In the genomic region with DNA sequence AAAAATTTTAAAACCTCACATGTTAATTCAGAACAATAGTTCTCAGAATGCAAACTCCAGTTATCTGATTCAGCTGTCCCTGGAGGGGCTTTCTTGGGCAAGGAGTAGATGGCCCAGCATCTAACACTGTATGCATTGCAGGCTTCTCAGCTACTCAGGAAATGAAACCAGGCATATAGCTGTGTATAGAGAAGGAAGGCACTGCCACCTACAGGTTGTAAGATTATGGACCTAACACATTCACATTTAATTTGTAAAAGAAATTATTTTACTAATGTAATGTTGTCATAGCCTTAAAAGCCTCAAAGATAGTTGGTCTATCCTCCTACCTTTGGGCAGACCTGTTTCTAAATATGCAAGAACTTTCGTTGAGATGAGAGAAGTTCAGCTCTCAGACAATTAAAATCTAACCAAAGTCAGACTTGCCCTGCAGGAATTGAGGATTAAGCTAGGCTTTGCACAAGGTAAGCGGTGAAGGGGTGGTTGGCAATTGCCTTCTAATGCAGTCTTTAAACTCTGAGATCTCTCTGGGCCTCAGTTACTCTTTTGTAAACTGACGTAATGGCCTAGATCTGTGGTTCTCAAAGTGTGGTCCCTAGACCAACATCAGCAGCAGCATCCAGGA, we compare ENCODE assay signal across 8 cellular contexts.
DNase-seq lines count a peak whose midpoint lies in the region; ATAC-seq, FAIRE-seq and TF ChIP-seq lines count a peak whose summit lies in the region.

No MANE protein-coding gene starts in this region.

- no peak overlapping the region for H3K9ac ChIP-seq in OCI-LY1 (ENCODE audit: low read length)
- no peak overlapping the region for H3K9ac ChIP-seq in liver (ENCODE audit: low read depth in 1 of 2, low read length in 2 of 2)

- H4K20me1 ChIP-seq in GM23338 (replicated peaks; ENCODE audit: insufficient read depth) (no peaks in the 10 kb centered on the region), OCI-LY1 (ENCODE audit: insufficient read depth, low read length) (no peaks in the 10 kb centered on the region)

- DNase-seq in Right ventricle myocardium inferior (ENCODE audit: missing footprints) (no peak), cardiac septum (ENCODE audit: low spot score) (no peak), GM23338 (ENCODE audit: low spot score) (peak; percentile 82), choroid plexus epithelial cell (ENCODE audit: low read depth) (peak; percentile 87), urothelium cell line (ENCODE audit: low spot score) (peak; percentile 41)

- H3K79me2 ChIP-seq in GM23338 (replicated peaks; ENCODE audit: insufficient read depth): no peaks in the 10 kb centered on the region
- no peaks in the 10 kb centered on the region for H3K79me2 ChIP-seq in OCI-LY1 (ENCODE audit: insufficient read depth, low read length)

- intact Hi-C loops in Right ventricle myocardium inferior (cut with DNase I) (loop anchor here (2.0 kb wide), 3 partner anchors 277 to 791 kb away; no protein-coding TSS in a partner anchor), cardiac septum (cut with DNase I) (loop anchor here (2.0 to 5.0 kb wide), 4 partner anchors 276 to 793 kb away; no protein-coding TSS in a partner anchor)

- peak; percentile 81 for TF ChIP-seq RAD21 in Ishikawa (IDR thresholded peaks at IDR 0.05; ENCODE audit: low read depth)
- TF ChIP-seq RAD21 in liver (IDR thresholded peaks at IDR 0.05): peak; percentile 87 to 89

- H3K9me3 ChIP-seq in OCI-LY1 (ENCODE audit: low read length): no peaks in the 10 kb centered on the region
- no peaks in the 10 kb centered on the region for H3K9me3 ChIP-seq in liver (ENCODE audit: control insufficient read depth in 4 of 4, low read length in 3 of 4)

- H3K4me3 Mint-ChIP-seq in GM23338: no peak overlapping the region

- H3K4me1 Mint-ChIP-seq in GM23338: peaks cover 3% of the 10 kb centered on the region; the same call in 1 of the 3 replicates

- H3K36me3 Mint-ChIP-seq in GM23338 (ENCODE audit: low read depth): no peaks in the 10 kb centered on the region

- peak; percentile 76 to 81 for TF ChIP-seq CTCF in GM23338 (conservative IDR thresholded peaks at IDR 0.05; ENCODE audit: low read depth in 2 of 2)
- TF ChIP-seq CTCF in OCI-LY1 (IDR thresholded peaks at IDR 0.05; ENCODE audit: low read length): peak; percentile 56
- peak; percentile 73 for TF ChIP-seq CTCF in choroid plexus epithelial cell (conservative IDR thresholded peaks at IDR 0.05; ENCODE audit: low read depth, low read length)
- peak; percentile 67 for TF ChIP-seq CTCF in liver (IDR thresholded peaks at IDR 0.05; ENCODE audit: low read depth, low read length, missing input control)

- no peaks in the 10 kb centered on the region for H3K9me3 Mint-ChIP-seq in GM23338

- H3K4me2 ChIP-seq in GM23338 (no peak overlapping the region), OCI-LY1 (ENCODE audit: low read length) (no peak overlapping the region)

- no peak overlapping the region for H3K27ac Mint-ChIP-seq in GM23338

- H3K4me3 ChIP-seq in GM23338: no peak overlapping the region
- H3K4me3 ChIP-seq in OCI-LY1 (ENCODE audit: low read depth, low read length, poor library complexity, severe bottlenecking): no peak overlapping the region
- no peak overlapping the region for H3K4me3 ChIP-seq in choroid plexus epithelial cell (ENCODE audit: low read depth, low read length)
- no peak overlapping the region for H3K4me3 ChIP-seq in liver (ENCODE audit: low read depth in 1 of 3, low read length in 3 of 3)

- no peaks in the 10 kb centered on the region for H3F3A ChIP-seq in GM23338 (replicated peaks; ENCODE audit: low read depth)
- H3F3A ChIP-seq in OCI-LY1 (ENCODE audit: insufficient read depth, low read length): no peaks in the 10 kb centered on the region

- no peak overlapping the region for H3K27ac ChIP-seq in GM23338 (ENCODE audit: low read depth)
- no peak overlapping the region for H3K27ac ChIP-seq in OCI-LY1 (ENCODE audit: low read depth, low read length, poor library complexity, severe bottlenecking)
- no peak overlapping the region for H3K27ac ChIP-seq in liver (ENCODE audit: low read depth in 1 of 2, low read length in 2 of 2)

- H3K27me3 ChIP-seq in GM23338 (ENCODE audit: insufficient read depth) (no peaks in the 10 kb centered on the region), OCI-LY1 (ENCODE audit: insufficient read depth, low read length) (no peaks in the 10 kb centered on the region), liver (ENCODE audit: control insufficient read depth in 4 of 4, insufficient read depth in 4 of 4, low read length in 3 of 4) (no peaks in the 10 kb centered on the region)

- no peaks in the 10 kb centered on the region for H3K4me1 ChIP-seq in GM23338 (ENCODE audit: insufficient read depth)
- H3K4me1 ChIP-seq in OCI-LY1 (ENCODE audit: insufficient read depth, low read length, severe bottlenecking): no peaks in the 10 kb centered on the region
- H3K4me1 ChIP-seq in liver (ENCODE audit: control insufficient read depth in 4 of 4, insufficient read depth in 4 of 4, low read length in 3 of 4): no peaks in the 10 kb centered on the region

- peak; percentile 84 for ATAC-seq in Right ventricle myocardium inferior
- peak; percentile 99 for ATAC-seq in GM23338

- no peak for TF ChIP-seq EP300 in Ishikawa (IDR thresholded peaks at IDR 0.05; ENCODE audit: borderline replicate concordance)

- FAIRE-seq in urothelium cell line (lab: Jason Lieb, UNC): no peak

- 49% methylated on average over 3 of the region's 3 CpGs for WGBS in liver

- H3K36me3 ChIP-seq in GM23338 (ENCODE audit: insufficient read depth): no peaks in the 10 kb centered on the region
- H3K36me3 ChIP-seq in OCI-LY1 (ENCODE audit: insufficient read depth, low read length): no peaks in the 10 kb centered on the region
- H3K36me3 ChIP-seq in liver (ENCODE audit: control insufficient read depth in 4 of 4, insufficient read depth in 3 of 4, low read depth in 1 of 4, low read length in 3 of 4): no peaks in the 10 kb centered on the region

- no peaks in the 10 kb centered on the region for H3K27me3 Mint-ChIP-seq in GM23338 (ENCODE audit: insufficient read depth, low read depth, poor library complexity)

- H2AFZ ChIP-seq in GM23338 (no peak overlapping the region), OCI-LY1 (ENCODE audit: low read length) (no peak overlapping the region)

- H3K9me2 ChIP-seq in GM23338 (ENCODE audit: insufficient read depth): no peaks in the 10 kb centered on the region
- no peaks in the 10 kb centered on the region for H3K9me2 ChIP-seq in OCI-LY1 (ENCODE audit: low read depth, low read length)

TF ChIP-seq in GM23338, 12 proteins besides CTCF, POLR2A, EP300 and RAD21 (continues in another document):
- TF ChIP-seq ETS1 (IDR thresholded peaks at IDR 0.05) (no peak), JUNB (IDR thresholded peaks at IDR 0.05; ENCODE audit: unreplicated experiment) (no peak), STAT1 (IDR thresholded peaks at IDR 0.05; ENCODE audit: unreplicated experiment) (no peak), ZNF114 (CRISPR knock-in tag; IDR thresholded peaks at IDR 0.05) (no peak), EZH2 (IDR thresholded peaks at IDR 0.05; ENCODE audit: low read depth, unreplicated experiment) (no peak)

TF ChIP-seq in Ishikawa, 13 proteins besides CTCF, POLR2A, EP300 and RAD21 (continues in another document):
- TF ChIP-seq, protein P1, sequence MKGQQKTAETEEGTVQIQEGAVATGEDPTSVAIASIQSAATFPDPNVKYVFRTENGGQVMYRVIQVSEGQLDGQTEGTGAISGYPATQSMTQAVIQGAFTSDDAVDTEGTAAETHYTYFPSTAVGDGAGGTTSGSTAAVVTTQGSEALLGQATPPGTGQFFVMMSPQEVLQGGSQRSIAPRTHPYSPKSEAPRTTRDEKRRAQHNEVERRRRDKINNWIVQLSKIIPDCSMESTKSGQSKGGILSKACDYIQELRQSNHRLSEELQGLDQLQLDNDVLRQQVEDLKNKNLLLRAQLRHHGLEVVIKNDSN (IDR thresholded peaks at IDR 0.05): no peak
- TF ChIP-seq CEBPB (IDR thresholded peaks at IDR 0.05) (no peak), NFIC (IDR thresholded peaks at IDR 0.05) (no peak)

TF ChIP-seq in liver, 16 proteins besides CTCF, POLR2A, EP300 and RAD21 (continues in another document):
- TF ChIP-seq HNF4A (conservative IDR thresholded peaks at IDR 0.05): no peak
- TF ChIP-seq HNF4G (IDR thresholded peaks at IDR 0.05): no peak
- no peak for TF ChIP-seq REST (IDR thresholded peaks at IDR 0.05)
- no peak for TF ChIP-seq ATF3 (IDR thresholded peaks at IDR 0.05)
- no peak for TF ChIP-seq NR2F2 (IDR thresholded peaks at IDR 0.05)
- TF ChIP-seq FOXA2 (IDR thresholded peaks at IDR 0.05): no peak
- TF ChIP-seq EGR1 (IDR thresholded peaks at IDR 0.05; ENCODE audit: low read depth in 2 of 2): no peak
- TF ChIP-seq GABPA (IDR thresholded peaks at IDR 0.05 in 1 of 2, conservative IDR thresholded peaks at IDR 0.05 in 1 of 2): no peak
- TF ChIP-seq RXRA (IDR thresholded peaks at IDR 0.05): no peak

Comparison
In these comparisons a context has a peak if more than half of its experiments do, and no peak if none do; other contexts are left out.
1. DNase-seq: peak in GM23338 (single experiment), choroid plexus epithelial cell (single experiment) and urothelium cell line (single experiment); none in Right ventricle myocardium inferior (single experiment) and cardiac septum (single experiment).
2. Peak in every context shown above with its lines, with median percentiles within 50 percentile points of each other: CTCF ChIP-seq.